In genomic region chr12:118835911-118836310, GRCh38 we compare ENCODE assay signal across 29 cellular contexts.
"Had no signal": no experiment of that assay in that cellular context is flagged by ENCODE, and none has a peak within 500 bp of the region (broad histone marks: within the 10 kb centered on the region; RNA-seq: fewer than 3 reads in every experiment).

No MANE protein-coding gene starts in this region.

- H3K4me3 ChIP-seq: colonic mucosa, coronary artery, dorsolateral prefrontal cortex, esophagus muscularis mucosa, esophagus squamous epithelium, gastrocnemius medialis, gastroesophageal sphincter, heart left ventricle, heart right ventricle, hepatocyte had no signal

- H3K36me3 ChIP-seq: colonic mucosa, esophagus muscularis mucosa, esophagus squamous epithelium, gastrocnemius medialis, gastroesophageal sphincter, heart left ventricle, heart right ventricle had no signal

- ATAC-seq: effector memory CD8-positive, alpha-beta T cell; esophagus mucosa; foreskin keratinocyte; gastrocnemius medialis; gastroesophageal sphincter; heart left ventricle; heart right ventricle had no signal

- H3K4me3 Mint-ChIP-seq: dendritic cell treated with granulocyte-macrophage colony-stimulating factor and Interleukin-4, amounts not matched to agents 40 ng/mL and 50 ng/mL, for 4 days; effector memory CD8-positive, alpha-beta T cell; endodermal cell had no signal

- H3K27me3 Mint-ChIP-seq: dendritic cell treated with granulocyte-macrophage colony-stimulating factor and Interleukin-4, amounts not matched to agents 40 ng/mL and 50 ng/mL, for 4 days had no signal

- H3K4me1 Mint-ChIP-seq: endodermal cell had no signal

- H2AFZ ChIP-seq: hepatocyte had no signal

- H3K27ac ChIP-seq: colonic mucosa, coronary artery, dorsolateral prefrontal cortex, epithelial cell of prostate, esophagus muscularis mucosa, esophagus squamous epithelium, foreskin keratinocyte, gastrocnemius medialis, gastroesophageal sphincter, heart left ventricle, heart right ventricle, hepatocyte had no signal

- DNase-seq: colonic mucosa; cortex of kidney; dermis blood vessel endothelial cell; dorsolateral prefrontal cortex; effector CD4-positive, alpha-beta T cell; effector CD8-positive, alpha-beta T cell; effector memory CD4-positive, alpha-beta T cell; effector memory CD8-positive, alpha-beta T cell; endodermal cell; erythroblast; esophagus squamous epithelium; foreskin fibroblast; foreskin keratinocyte; foreskin melanocyte; gastrocnemius medialis; glutamatergic neuron; head of caudate nucleus; heart left ventricle; heart right ventricle had no signal

- H3K4me2 ChIP-seq: hepatocyte had no signal

- H3K4me1 ChIP-seq: colonic mucosa, esophagus muscularis mucosa, esophagus squamous epithelium, foreskin keratinocyte, gastrocnemius medialis, gastroesophageal sphincter, heart left ventricle, heart right ventricle had no signal

- H3K9me3 ChIP-seq: colonic mucosa, esophagus muscularis mucosa, esophagus squamous epithelium, gastrocnemius medialis, gastroesophageal sphincter, heart left ventricle had no signal

- H3K79me2 ChIP-seq: hepatocyte had no signal

- H3K27me3 ChIP-seq: colonic mucosa, dorsolateral prefrontal cortex, esophagus muscularis mucosa, esophagus squamous epithelium, foreskin keratinocyte, heart left ventricle, hepatocyte had no signal

- FAIRE-seq: endometrium, endothelial cell of umbilical vein, frontal cortex had no signal

- H3K9me3 Mint-ChIP-seq: dendritic cell treated with granulocyte-macrophage colony-stimulating factor and Interleukin-4, amounts not matched to agents 40 ng/mL and 50 ng/mL, for 4 days; endodermal cell had no signal
